In the genomic region with DNA sequence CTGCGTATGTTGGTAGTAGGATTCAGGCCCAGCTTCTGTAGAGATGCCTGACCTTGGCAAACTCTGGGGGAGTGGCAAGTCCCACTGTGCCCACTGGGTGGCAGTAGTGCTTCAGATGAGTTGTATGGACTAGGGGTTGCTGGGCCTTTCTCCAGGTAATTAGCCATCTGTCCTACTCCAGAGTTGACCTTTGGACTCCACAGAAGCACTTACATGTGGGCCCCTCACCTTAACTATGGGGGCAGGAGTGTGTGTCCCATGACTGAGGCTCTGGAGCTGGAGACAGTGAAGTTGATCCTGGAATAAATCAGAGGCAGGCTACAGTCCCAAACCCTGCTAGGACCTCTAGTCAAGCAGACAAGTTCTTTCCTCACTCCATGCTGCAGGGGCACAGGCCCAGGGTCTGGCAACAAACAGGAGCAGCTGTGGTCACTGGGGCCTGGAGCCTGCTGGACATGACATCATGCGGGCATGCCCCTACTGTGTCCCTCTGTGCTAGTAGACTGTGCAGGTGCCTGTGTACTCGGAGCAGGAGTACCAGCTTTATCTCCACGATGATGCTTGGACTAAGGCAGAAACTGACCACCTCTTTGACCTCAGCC, we compare ENCODE assay signal across 1 cellular context.
TF ChIP-seq lines count a peak whose summit lies in the region.

No MANE protein-coding gene starts in this region.

TF ChIP-seq in HepG2, 621 proteins besides CTCF, POLR2A, EP300 and RAD21 (continues in another document):
- TF ChIP-seq, protein P1, sequence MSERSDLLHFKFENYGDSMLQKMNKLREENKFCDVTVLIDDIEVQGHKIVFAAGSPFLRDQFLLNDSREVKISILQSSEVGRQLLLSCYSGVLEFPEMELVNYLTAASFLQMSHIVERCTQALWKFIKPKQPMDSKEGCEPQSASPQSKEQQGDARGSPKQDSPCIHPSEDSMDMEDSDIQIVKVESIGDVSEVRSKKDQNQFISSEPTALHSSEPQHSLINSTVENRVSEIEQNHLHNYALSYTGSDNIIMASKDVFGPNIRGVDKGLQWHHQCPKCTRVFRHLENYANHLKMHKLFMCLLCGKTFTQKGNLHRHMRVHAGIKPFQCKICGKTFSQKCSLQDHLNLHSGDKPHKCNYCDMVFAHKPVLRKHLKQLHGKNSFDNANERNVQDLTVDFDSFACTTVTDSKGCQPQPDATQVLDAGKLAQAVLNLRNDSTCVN (CRISPR knock-in tag; IDR thresholded peaks at IDR 0.05; ENCODE audit: borderline replicate concordance) = peak; percentile 62; the same call in 1 of the 2 replicates
- TF ChIP-seq, protein P2, sequence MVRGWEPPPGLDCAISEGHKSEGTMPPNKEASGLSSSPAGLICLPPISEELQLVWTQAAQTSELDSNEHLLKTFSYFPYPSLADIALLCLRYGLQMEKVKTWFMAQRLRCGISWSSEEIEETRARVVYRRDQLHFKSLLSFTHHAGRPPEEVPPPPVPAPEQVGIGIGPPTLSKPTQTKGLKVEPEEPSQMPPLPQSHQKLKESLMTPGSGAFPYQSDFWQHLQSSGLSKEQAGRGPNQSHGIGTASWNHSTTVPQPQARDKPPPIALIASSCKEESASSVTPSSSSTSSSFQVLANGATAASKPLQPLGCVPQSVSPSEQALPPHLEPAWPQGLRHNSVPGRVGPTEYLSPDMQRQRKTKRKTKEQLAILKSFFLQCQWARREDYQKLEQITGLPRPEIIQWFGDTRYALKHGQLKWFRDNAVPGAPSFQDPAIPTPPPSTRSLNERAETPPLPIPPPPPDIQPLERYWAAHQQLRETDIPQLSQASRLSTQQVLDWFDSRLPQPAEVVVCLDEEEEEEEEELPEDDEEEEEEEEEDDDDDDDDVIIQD (CRISPR knock-in tag; IDR thresholded peaks at IDR 0.05; ENCODE audit: low read depth) = no peak
- TF ChIP-seq HOXA9 (CRISPR knock-in tag; IDR thresholded peaks at IDR 0.05; ENCODE audit: borderline replicate concordance) (no peak), PHF20 (CRISPR knock-in tag; IDR thresholded peaks at IDR 0.05) (no peak), ZNF205 (CRISPR knock-in tag; IDR thresholded peaks at IDR 0.05) (0 out of 2 replicates have a peak, but pooled peaks have one; percentile 46), RBM22 (optimal IDR thresholded peaks at IDR 0.05; ENCODE audit: low read length) (peak; percentile 38), FOXA3 (CRISPR knock-in tag; IDR thresholded peaks at IDR 0.05) (peak; percentile 15; the same call in 1 of the 2 replicates), RXRB (CRISPR knock-in tag; IDR thresholded peaks at IDR 0.05; ENCODE audit: borderline replicate concordance) (peak; percentile 24; the same call in 1 of the 2 replicates), DMAP1 (CRISPR knock-in tag; IDR thresholded peaks at IDR 0.05) (0 out of 2 replicates have a peak, but pooled peaks have one; percentile 34), NFE2L2 (IDR thresholded peaks at IDR 0.05; ENCODE audit: low read length) (no peak), ZNF235 (CRISPR knock-in tag; IDR thresholded peaks at IDR 0.05; ENCODE audit: borderline replicate concordance) (no peak), PLSCR1 (CRISPR knock-in tag; IDR thresholded peaks at IDR 0.05; ENCODE audit: borderline replicate concordance) (no peak), NONO (IDR thresholded peaks at IDR 0.05) (no peak), NONO (CRISPR knock-in tag; conservative IDR thresholded peaks at IDR 0.05) (0 out of 2 replicates have a peak, but pooled peaks have one; percentile 39), NR2F6 (IDR thresholded peaks at IDR 0.05) (peak; percentile 58; the same call in 1 of the 2 replicates), NR2F6 (CRISPR knock-in tag; IDR thresholded peaks at IDR 0.05) (0 out of 2 replicates have a peak, but pooled peaks have one; percentile 26), ZNF292 (CRISPR knock-in tag; IDR thresholded peaks at IDR 0.05; ENCODE audit: borderline replicate concordance, low read depth) (0 out of 2 replicates have a peak, but pooled peaks have one; percentile 19), IRF2 (CRISPR knock-in tag; IDR thresholded peaks at IDR 0.05) (0 out of 2 replicates have a peak, but pooled peaks have one; percentile 34), ZNF614 (CRISPR knock-in tag; IDR thresholded peaks at IDR 0.05; ENCODE audit: borderline replicate concordance) (0 out of 2 replicates have a peak, but pooled peaks have one; percentile 33), KLF16 (CRISPR knock-in tag; IDR thresholded peaks at IDR 0.05) (0 out of 4 replicates have a peak, but pooled peaks of 1 of the 2 experiments have one; percentile 29), GLMP (CRISPR knock-in tag; IDR thresholded peaks at IDR 0.05; ENCODE audit: borderline replicate concordance) (no peak), REPIN1 (CRISPR knock-in tag; IDR thresholded peaks at IDR 0.05; ENCODE audit: borderline replicate concordance, low read depth) (peak; percentile 39; the same call in 1 of the 2 replicates), SSRP1 (CRISPR knock-in tag; IDR thresholded peaks at IDR 0.05) (peak; percentile 78; the same call in 1 of the 2 replicates), SP5 (CRISPR knock-in tag; IDR thresholded peaks at IDR 0.05; ENCODE audit: borderline replicate concordance, low read depth) (no peak), ZNF775 (CRISPR knock-in tag; IDR thresholded peaks at IDR 0.05; ENCODE audit: borderline replicate concordance) (no peak), DNMT3B (CRISPR knock-in tag; conservative IDR thresholded peaks at IDR 0.05) (0 out of 2 replicates have a peak, but pooled peaks have one; percentile 46), ZNF687 (CRISPR knock-in tag; IDR thresholded peaks at IDR 0.05) (peak; percentile 50), ZC3H13 (CRISPR knock-in tag; IDR thresholded peaks at IDR 0.05) (no peak), ZNF281 (CRISPR knock-in tag; IDR thresholded peaks at IDR 0.05; ENCODE audit: borderline replicate concordance) (peak; percentile 22; the same call in 1 of the 2 replicates), ZFP36L1 (CRISPR knock-in tag; IDR thresholded peaks at IDR 0.05) (no peak), PHF21A (CRISPR knock-in tag; IDR thresholded peaks at IDR 0.05) (peak; percentile 65; the same call in 1 of the 2 replicates)
- TF ChIP-seq, protein P3, sequence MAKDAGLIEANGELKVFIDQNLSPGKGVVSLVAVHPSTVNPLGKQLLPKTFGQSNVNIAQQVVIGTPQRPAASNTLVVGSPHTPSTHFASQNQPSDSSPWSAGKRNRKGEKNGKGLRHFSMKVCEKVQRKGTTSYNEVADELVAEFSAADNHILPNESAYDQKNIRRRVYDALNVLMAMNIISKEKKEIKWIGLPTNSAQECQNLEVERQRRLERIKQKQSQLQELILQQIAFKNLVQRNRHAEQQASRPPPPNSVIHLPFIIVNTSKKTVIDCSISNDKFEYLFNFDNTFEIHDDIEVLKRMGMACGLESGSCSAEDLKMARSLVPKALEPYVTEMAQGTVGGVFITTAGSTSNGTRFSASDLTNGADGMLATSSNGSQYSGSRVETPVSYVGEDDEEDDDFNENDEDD (CRISPR knock-in tag; IDR thresholded peaks at IDR 0.05; ENCODE audit: borderline replicate concordance) = no peak
- TF ChIP-seq, protein P4, sequence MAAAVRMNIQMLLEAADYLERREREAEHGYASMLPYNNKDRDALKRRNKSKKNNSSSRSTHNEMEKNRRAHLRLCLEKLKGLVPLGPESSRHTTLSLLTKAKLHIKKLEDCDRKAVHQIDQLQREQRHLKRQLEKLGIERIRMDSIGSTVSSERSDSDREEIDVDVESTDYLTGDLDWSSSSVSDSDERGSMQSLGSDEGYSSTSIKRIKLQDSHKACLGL (CRISPR knock-in tag; IDR thresholded peaks at IDR 0.05) = no peak
- TF ChIP-seq, protein P5, sequence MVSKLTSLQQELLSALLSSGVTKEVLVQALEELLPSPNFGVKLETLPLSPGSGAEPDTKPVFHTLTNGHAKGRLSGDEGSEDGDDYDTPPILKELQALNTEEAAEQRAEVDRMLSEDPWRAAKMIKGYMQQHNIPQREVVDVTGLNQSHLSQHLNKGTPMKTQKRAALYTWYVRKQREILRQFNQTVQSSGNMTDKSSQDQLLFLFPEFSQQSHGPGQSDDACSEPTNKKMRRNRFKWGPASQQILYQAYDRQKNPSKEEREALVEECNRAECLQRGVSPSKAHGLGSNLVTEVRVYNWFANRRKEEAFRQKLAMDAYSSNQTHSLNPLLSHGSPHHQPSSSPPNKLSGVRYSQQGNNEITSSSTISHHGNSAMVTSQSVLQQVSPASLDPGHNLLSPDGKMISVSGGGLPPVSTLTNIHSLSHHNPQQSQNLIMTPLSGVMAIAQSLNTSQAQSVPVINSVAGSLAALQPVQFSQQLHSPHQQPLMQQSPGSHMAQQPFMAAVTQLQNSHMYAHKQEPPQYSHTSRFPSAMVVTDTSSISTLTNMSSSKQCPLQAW (CRISPR knock-in tag; IDR thresholded peaks at IDR 0.05) = no peak
- TF ChIP-seq, protein P6, sequence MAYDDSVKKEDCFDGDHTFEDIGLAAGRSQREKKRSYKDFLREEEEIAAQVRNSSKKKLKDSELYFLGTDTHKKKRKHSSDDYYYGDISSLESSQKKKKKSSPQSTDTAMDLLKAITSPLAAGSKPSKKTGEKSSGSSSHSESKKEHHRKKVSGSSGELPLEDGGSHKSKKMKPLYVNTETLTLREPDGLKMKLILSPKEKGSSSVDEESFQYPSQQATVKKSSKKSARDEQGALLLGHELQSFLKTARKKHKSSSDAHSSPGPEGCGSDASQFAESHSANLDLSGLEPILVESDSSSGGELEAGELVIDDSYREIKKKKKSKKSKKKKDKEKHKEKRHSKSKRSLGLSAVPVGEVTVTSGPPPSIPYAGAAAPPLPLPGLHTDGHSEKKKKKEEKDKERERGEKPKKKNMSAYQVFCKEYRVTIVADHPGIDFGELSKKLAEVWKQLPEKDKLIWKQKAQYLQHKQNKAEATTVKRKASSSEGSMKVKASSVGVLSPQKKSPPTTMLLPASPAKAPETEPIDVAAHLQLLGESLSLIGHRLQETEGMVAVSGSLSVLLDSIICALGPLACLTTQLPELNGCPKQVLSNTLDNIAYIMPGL (CRISPR knock-in tag; IDR thresholded peaks at IDR 0.05; ENCODE audit: borderline replicate concordance in 1 of 2, low read depth in 1 of 2) = peak in 1 of 2 experiments; percentile 51; a peak in 1 of 4 replicates
- TF ChIP-seq, protein P7, sequence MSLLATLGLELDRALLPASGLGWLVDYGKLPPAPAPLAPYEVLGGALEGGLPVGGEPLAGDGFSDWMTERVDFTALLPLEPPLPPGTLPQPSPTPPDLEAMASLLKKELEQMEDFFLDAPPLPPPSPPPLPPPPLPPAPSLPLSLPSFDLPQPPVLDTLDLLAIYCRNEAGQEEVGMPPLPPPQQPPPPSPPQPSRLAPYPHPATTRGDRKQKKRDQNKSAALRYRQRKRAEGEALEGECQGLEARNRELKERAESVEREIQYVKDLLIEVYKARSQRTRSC (CRISPR knock-in tag; IDR thresholded peaks at IDR 0.05; ENCODE audit: low read depth) = no peak
